24 cellular contexts compared by ENCODE assay signal in genomic region chr1:235613617-235614016, GRCh38. TPM values are rescaled to one million over a fixed set of nuclear protein-coding genes. Genes with fewer than 3 reads are reported as not detected.
"Had no signal": no experiment of that assay in that cellular context is flagged by ENCODE, and none has a peak within 500 bp of the region (broad histone marks: within the 10 kb centered on the region; RNA-seq: fewer than 3 reads in every experiment).

No MANE protein-coding gene starts in this region.

- H3K27ac ChIP-seq: adrenal gland, SK-N-MC, VCaP had no signal

- ATAC-seq: Right ventricle myocardium inferior had no signal

- DNase-seq: activated CD4-positive, alpha-beta memory T cell treated with anti-CD3 and anti-CD28 coated beads, Interleukin-2, amount 10 ng/mL, durations not matched to agents 7 days and 5 days; activated CD4-positive, alpha-beta T cell treated with anti-CD3 and anti-CD28 coated beads, Interleukin-2, amount 50 U/mL, for 1 hour; activated CD4-positive, CD25-positive, alpha-beta regulatory T cell; activated CD8-positive, alpha-beta memory T cell treated with anti-CD3 and anti-CD28 coated beads, Interleukin-2, amount 50 U/mL, for 48 hours; activated naive CD4-positive, alpha-beta T cell treated with anti-CD3 and anti-CD28 coated beads, Interleukin-2, amount 50 U/mL, for 16 hours; activated naive CD8-positive, alpha-beta T cell treated with anti-CD3 and anti-CD28 coated beads, Interleukin-2, amount 10 ng/mL, durations not matched to agents 7 days and 5 days; activated T-cell treated with anti-CD3 and anti-CD28 coated beads, Interleukin-2, amount 50 U/mL, for 1 hour; adrenal gland; anterior cingulate cortex; Kasumi-1; KBM-7; NCI-H1048; NCI-H146; NCI-H187 treated with DMSO at 0.1 percent for 48 hours; NCI-H2081 treated with DMSO at 0.1 percent for 48 hours; NCI-H2171; NCI-H2227 treated with DMSO at 0.1 percent for 48 hours; NCI-H526 treated with DMSO at 0.1 percent for 48 hours; NCI-H82; T-helper 1 cell had no signal

- H3K9me3 ChIP-seq: adrenal gland had no signal

- H3K36me3 ChIP-seq: adrenal gland had no signal

- H3K36me3 Mint-ChIP-seq: activated naive CD8-positive, alpha-beta T cell treated with anti-CD3 and anti-CD28 coated beads, Interleukin-2, amount 10 ng/mL, durations not matched to agents 7 days and 5 days had no signal

- H3K4me1 Mint-ChIP-seq: activated CD4-positive, alpha-beta memory T cell treated with anti-CD3 and anti-CD28 coated beads, Interleukin-2, amount 10 ng/mL, durations not matched to agents 7 days and 5 days; activated naive CD8-positive, alpha-beta T cell treated with anti-CD3 and anti-CD28 coated beads, Interleukin-2, amount 10 ng/mL, durations not matched to agents 7 days and 5 days had no signal

- H3K9me3 Mint-ChIP-seq: activated CD4-positive, alpha-beta memory T cell treated with anti-CD3 and anti-CD28 coated beads, Interleukin-2, amount 10 ng/mL, durations not matched to agents 7 days and 5 days; activated naive CD8-positive, alpha-beta T cell treated with anti-CD3 and anti-CD28 coated beads, Interleukin-2, amount 10 ng/mL, durations not matched to agents 7 days and 5 days had no signal

- H3K4me3 ChIP-seq: adrenal gland, SK-N-MC had no signal

- H3K4me3 Mint-ChIP-seq: activated CD4-positive, alpha-beta memory T cell treated with anti-CD3 and anti-CD28 coated beads, Interleukin-2, amount 10 ng/mL, durations not matched to agents 7 days and 5 days; activated naive CD8-positive, alpha-beta T cell treated with anti-CD3 and anti-CD28 coated beads, Interleukin-2, amount 10 ng/mL, durations not matched to agents 7 days and 5 days had no signal

- H3K27ac Mint-ChIP-seq: activated CD4-positive, alpha-beta memory T cell treated with anti-CD3 and anti-CD28 coated beads, Interleukin-2, amount 10 ng/mL, durations not matched to agents 7 days and 5 days; activated naive CD8-positive, alpha-beta T cell treated with anti-CD3 and anti-CD28 coated beads, Interleukin-2, amount 10 ng/mL, durations not matched to agents 7 days and 5 days had no signal

- H3K27me3 ChIP-seq: adrenal gland had no signal

- H3K4me1 ChIP-seq: adrenal gland had no signal

RNA-seq across cellular contexts. Expression of gene GNG4, which starts 36.0 kb away (rescaled TPM):
- total RNA-seq: activated naive CD8-positive, alpha-beta T cell treated with anti-CD3 and anti-CD28 coated beads, Interleukin-2, amount 10 ng/mL, durations not matched to agents 7 days and 5 days; OCI-LY7; Right ventricle myocardium inferior had no signal
